8 cellular contexts compared by ENCODE assay signal in the genomic region with DNA sequence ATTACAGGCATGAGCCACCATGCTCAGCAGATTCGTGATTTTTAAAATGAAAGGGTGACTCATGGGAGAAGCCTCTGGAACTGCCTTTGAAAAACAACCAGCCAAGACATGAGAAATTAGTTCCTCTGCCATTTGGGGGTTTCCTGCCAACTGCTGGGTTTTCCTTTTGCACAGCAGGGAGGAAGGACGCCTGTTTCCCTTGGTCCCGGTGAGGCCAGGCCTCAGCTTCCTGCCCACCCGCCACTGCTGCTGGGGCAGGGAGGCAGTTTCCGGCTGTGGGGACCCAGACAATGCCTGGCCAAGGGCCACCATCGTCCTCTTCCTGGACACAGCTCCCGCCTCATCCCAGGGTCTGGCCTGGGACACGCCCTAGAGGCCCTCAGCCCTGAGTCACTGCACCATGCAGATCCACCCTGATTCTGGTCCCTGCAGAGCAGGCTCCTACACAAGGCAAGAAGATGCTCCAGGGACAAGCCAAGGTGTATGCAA. TPM values are rescaled to one million over a fixed set of nuclear protein-coding genes. Genes with fewer than 3 reads are reported as not detected.
A peak's percentile ranks its signal among the peaks of the same experiment; 100 is the strongest.
DNase-seq lines count a peak whose midpoint lies in the region.

No MANE protein-coding gene starts in this region.

- no peaks in the 10 kb centered on the region for H3K27me3 Mint-ChIP-seq in activated T-helper 1 cell treated with anti-CD3 and anti-CD28 coated beads, Interleukin-12 subunit alpha, Interleukin-12 subunit beta, Interleukin-2, Interleukin-4 antibody, amounts not matched to agents 30 ng/mL and 10 ng/mL and 1 ng/mL, durations not matched to agents 14 hours and 24 hours and 36 hours (ENCODE audit: insufficient read depth)

- DNase-seq in 8988T: peak; percentile 52
- DNase-seq in HPDE6-E6E7 (ENCODE audit: extremely low spot score): peak; percentile 72
- DNase-seq in activated T-helper 1 cell treated with anti-CD3 and anti-CD28 coated beads, Interleukin-12 subunit alpha, Interleukin-12 subunit beta, Interleukin-2, Interleukin-4 antibody, amounts not matched to agents 30 ng/mL and 10 ng/mL and 1 ng/mL, durations not matched to agents 14 hours and 24 hours and 36 hours (ENCODE audit: low spot score): no peak
- peak; percentile 94 for DNase-seq in cardiac septum (ENCODE audit: low spot score)
- peak; percentile 22 for DNase-seq in stimulated activated CD4-positive, alpha-beta T cell treated with anti-CD3 and anti-CD28 coated beads, Interleukin-4, amount 100 ng/mL, for 24 hours
- DNase-seq in NCI-H187 (lab: John Stamatoyannopoulos, UW): no peak
- no peak for DNase-seq in NCI-H526 (lab: John Stamatoyannopoulos, UW)
- DNase-seq in GM19238 (ENCODE audit: insufficient read length, low spot score): no peak

- peaks cover 49% of the 10 kb centered on the region for H3K4me1 Mint-ChIP-seq in activated T-helper 1 cell treated with anti-CD3 and anti-CD28 coated beads, Interleukin-12 subunit alpha, Interleukin-12 subunit beta, Interleukin-2, Interleukin-4 antibody, amounts not matched to agents 30 ng/mL and 10 ng/mL and 1 ng/mL, durations not matched to agents 14 hours and 24 hours and 36 hours (ENCODE audit: low read depth)

- H3K27ac Mint-ChIP-seq in activated T-helper 1 cell treated with anti-CD3 and anti-CD28 coated beads, Interleukin-12 subunit alpha, Interleukin-12 subunit beta, Interleukin-2, Interleukin-4 antibody, amounts not matched to agents 30 ng/mL and 10 ng/mL and 1 ng/mL, durations not matched to agents 14 hours and 24 hours and 36 hours: peak overlapping the region; percentile 72

- peaks cover 10% of the 10 kb centered on the region for H3K36me3 Mint-ChIP-seq in activated T-helper 1 cell treated with anti-CD3 and anti-CD28 coated beads, Interleukin-12 subunit alpha, Interleukin-12 subunit beta, Interleukin-2, Interleukin-4 antibody, amounts not matched to agents 30 ng/mL and 10 ng/mL and 1 ng/mL, durations not matched to agents 14 hours and 24 hours and 36 hours (ENCODE audit: low read depth)

- no peaks in the 10 kb centered on the region for H3K9me3 Mint-ChIP-seq in activated T-helper 1 cell treated with anti-CD3 and anti-CD28 coated beads, Interleukin-12 subunit alpha, Interleukin-12 subunit beta, Interleukin-2, Interleukin-4 antibody, amounts not matched to agents 30 ng/mL and 10 ng/mL and 1 ng/mL, durations not matched to agents 14 hours and 24 hours and 36 hours

- H3K4me3 Mint-ChIP-seq in activated T-helper 1 cell treated with anti-CD3 and anti-CD28 coated beads, Interleukin-12 subunit alpha, Interleukin-12 subunit beta, Interleukin-2, Interleukin-4 antibody, amounts not matched to agents 30 ng/mL and 10 ng/mL and 1 ng/mL, durations not matched to agents 14 hours and 24 hours and 36 hours: no peak overlapping the region

- intact Hi-C loops in activated T-helper 1 cell treated with anti-CD3 and anti-CD28 coated beads, Interleukin-12 subunit alpha, Interleukin-12 subunit beta, Interleukin-2, Interleukin-4 antibody, amounts not matched to agents 30 ng/mL and 10 ng/mL and 1 ng/mL, durations not matched to agents 14 hours and 24 hours and 36 hours (cut with micrococcal nuclease): no loop called here
- intact Hi-C loops in cardiac septum (cut with DNase I): loop anchor here (5.0 kb wide), 1 partner anchor 275 kb away; the partner anchor contains the start of gene PPIL2

RNA-seq across cellular contexts. Expression of gene PPM1F, which starts 10.2 kb away (rescaled TPM):
- total RNA-seq in activated T-helper 1 cell treated with anti-CD3 and anti-CD28 coated beads, Interleukin-12 subunit alpha, Interleukin-12 subunit beta, Interleukin-2, Interleukin-4 antibody, amounts not matched to agents 30 ng/mL and 10 ng/mL and 1 ng/mL, durations not matched to agents 14 hours and 24 hours and 36 hours: 28.5 and 28.7 TPM in 2 replicates
- 20.5 TPM for total RNA-seq in cardiac septum

RNA-seq across cellular contexts. Expression of gene TOP3B, which starts 40.1 kb away (rescaled TPM):
- total RNA-seq in activated T-helper 1 cell treated with anti-CD3 and anti-CD28 coated beads, Interleukin-12 subunit alpha, Interleukin-12 subunit beta, Interleukin-2, Interleukin-4 antibody, amounts not matched to agents 30 ng/mL and 10 ng/mL and 1 ng/mL, durations not matched to agents 14 hours and 24 hours and 36 hours: 48.4 and 51.9 TPM in 2 replicates
- 13.1 TPM for total RNA-seq in cardiac septum

Comparison
In these comparisons a context has a peak if more than half of its experiments do, and no peak if none do; other contexts are left out.
1. DNase-seq: peak in 8988T (single experiment), HPDE6-E6E7 (single experiment), cardiac septum (single experiment) and stimulated activated CD4-positive, alpha-beta T cell treated with anti-CD3 and anti-CD28 coated beads, Interleukin-4, amount 100 ng/mL, for 24 hours (single experiment); none in activated T-helper 1 cell treated with anti-CD3 and anti-CD28 coated beads, Interleukin-12 subunit alpha, Interleukin-12 subunit beta, Interleukin-2, Interleukin-4 antibody, amounts not matched to agents 30 ng/mL and 10 ng/mL and 1 ng/mL, durations not matched to agents 14 hours and 24 hours and 36 hours (single experiment), NCI-H187 (0 of 2), NCI-H526 (0 of 2) and GM19238 (single experiment).